ENCODE assay signal across 15 cellular contexts in genomic region chr14:102589761-102590290, GRCh38. TPM values are rescaled to one million over a fixed set of nuclear protein-coding genes. Genes with fewer than 3 reads are reported as not detected.
A peak's percentile ranks its signal among the peaks of the same experiment; 100 is the strongest.
DNase-seq lines count a peak whose midpoint lies in the region; ATAC-seq and TF ChIP-seq lines count a peak whose summit lies in the region.
"Had no signal": no experiment of that assay in that cellular context is flagged by ENCODE, and none has a peak within 500 bp of the region (broad histone marks: within the 10 kb centered on the region; RNA-seq: fewer than 3 reads in every experiment).

No MANE protein-coding gene starts in this region.

- peak overlapping the region; percentile 90 for H2BK5ac ChIP-seq in trophoblast cell (ENCODE audit: low read depth, low read length, poor library complexity)

- CTCF ChIA-PET in activated CD4-positive, alpha-beta T cell treated with anti-CD3 and anti-CD28 coated beads for 36 hours (lab: Charles Lee): no interaction called here

- H3K36me3 ChIP-seq in RWPE2 (ENCODE audit: low read depth) (peaks cover 5% of the 10 kb centered on the region), esophagus squamous epithelium (no peaks in the 10 kb centered on the region), trophoblast cell (ENCODE audit: control insufficient read depth in 1 of 2, insufficient read depth in 2 of 2, low read length in 2 of 2) (no peaks in the 10 kb centered on the region), prostate gland (no peaks in the 10 kb centered on the region)
- H3K36me3 ChIP-seq: breast epithelium had no signal

- peak overlapping the region; percentile 73 for H4K12ac ChIP-seq in trophoblast cell (ENCODE audit: low read depth, low read length)

- H3K79me2 ChIP-seq in trophoblast cell (ENCODE audit: control insufficient read depth, insufficient read depth, low read length, poor library complexity): peaks cover 28% of the 10 kb centered on the region

- peak overlapping the region; percentile 27 for H3K4me3 Mint-ChIP-seq in activated CD4-positive, alpha-beta T cell treated with anti-CD3 and anti-CD28 coated beads for 36 hours

- H3K23ac ChIP-seq in trophoblast cell (ENCODE audit: low read length): no peak overlapping the region

- H3K4me2 ChIP-seq in trophoblast cell (ENCODE audit: low read length): peak overlapping the region; percentile 75

- peak overlapping the region; percentile 92 for H4K91ac ChIP-seq in trophoblast cell (ENCODE audit: low read depth, low read length)

- H3K4me3 ChIP-seq in RWPE2 (ENCODE audit: severe bottlenecking) (no peak overlapping the region), esophagus squamous epithelium (no peak overlapping the region), trophoblast cell (ENCODE audit: low read depth, low read length) (peak overlapping the region; percentile 1), prostate gland (no peak overlapping the region)
- H3K4me3 ChIP-seq: skin epidermis had no signal

- peak overlapping the region; percentile 83 for H3K14ac ChIP-seq in trophoblast cell (ENCODE audit: low read length)

- H4K8ac ChIP-seq in trophoblast cell (ENCODE audit: low read depth, low read length): peak overlapping the region; percentile 78

- no peak overlapping the region for H3K27ac Mint-ChIP-seq in activated CD4-positive, alpha-beta T cell treated with anti-CD3 and anti-CD28 coated beads for 36 hours

- ATAC-seq in activated CD4-positive, alpha-beta T cell treated with anti-CD3 and anti-CD28 coated beads for 36 hours: no peak
- no peak for ATAC-seq in RWPE2 (ENCODE audit: low read depth)
- ATAC-seq: left ventricle myocardium superior had no signal

- peak overlapping the region; percentile 84 for H2BK12ac ChIP-seq in trophoblast cell (ENCODE audit: low read length)

- no peak overlapping the region for H3K9ac ChIP-seq in trophoblast cell (ENCODE audit: low read length)

- H3K36me3 Mint-ChIP-seq in activated CD4-positive, alpha-beta T cell treated with anti-CD3 and anti-CD28 coated beads for 36 hours (ENCODE audit: low read depth): peaks cover 9% of the 10 kb centered on the region

- H3K9me3 ChIP-seq in RWPE2 (ENCODE audit: severe bottlenecking) (no peaks in the 10 kb centered on the region), esophagus squamous epithelium (no peaks in the 10 kb centered on the region), trophoblast cell (ENCODE audit: insufficient read depth, low read depth, low read length) (no peaks in the 10 kb centered on the region), prostate gland (no peaks in the 10 kb centered on the region)
- H3K9me3 ChIP-seq: breast epithelium had no signal

- H3K27me3 Mint-ChIP-seq in activated CD4-positive, alpha-beta T cell treated with anti-CD3 and anti-CD28 coated beads for 36 hours: no peaks in the 10 kb centered on the region

- H3K4me1 Mint-ChIP-seq in activated CD4-positive, alpha-beta T cell treated with anti-CD3 and anti-CD28 coated beads for 36 hours: peaks cover 14% of the 10 kb centered on the region

- intact Hi-C loops in activated CD4-positive, alpha-beta T cell treated with anti-CD3 and anti-CD28 coated beads for 36 hours (cut with DNase I, micrococcal nuclease): loop anchor here (5.0 to 10.0 kb wide), 3 partner anchors 68 to 1125 kb away; partner anchors contain the start of genes XRCC3 (in 1 of the 2) and ZFYVE21 (in 1 of the 2)
- intact Hi-C loops in esophagus squamous epithelium (cut with DNase I): loop anchor here (5.0 kb wide), 1 partner anchor 68 kb away; no protein-coding TSS in a partner anchor
- intact Hi-C loops in prostate gland (cut with DNase I): loop anchor here (5.0 kb wide), 1 partner anchor 63 kb away; no protein-coding TSS in a partner anchor

- DNase-seq in activated CD4-positive, alpha-beta T cell treated with anti-CD3 and anti-CD28 coated beads for 36 hours: no peak
- no peak for DNase-seq in activated CD4-positive, alpha-beta T cell treated with anti-CD3 and anti-CD28 coated beads, Interleukin-2, amount 50 U/mL, for 1 hour
- DNase-seq in RWPE2 (ENCODE audit: low spot score): no peak
- no peak for DNase-seq in esophagus squamous epithelium (lab: John Stamatoyannopoulos, UW)
- peak; percentile 49 to 71 for DNase-seq in trophoblast cell
- DNase-seq in NCI-H446 (lab: John Stamatoyannopoulos, UW): no peak
- no peak for DNase-seq in prostate gland (ENCODE audit: low spot score)
- no peak for DNase-seq in activated gamma-delta T cell (lab: John Stamatoyannopoulos, UW)
- DNase-seq: activated T-cell treated with anti-CD3 and anti-CD28 coated beads, Interleukin-2, amount 50 U/mL, for 48 hours; NCI-H1417 treated with DMSO at 0.1 percent for 48 hours; NCI-H526 treated with DMSO at 0.1 percent for 48 hours; occipital lobe had no signal

- peak overlapping the region; percentile 81 for H3K18ac ChIP-seq in trophoblast cell (ENCODE audit: low read length)

- H3K4me1 ChIP-seq in RWPE2 (ENCODE audit: insufficient read depth, poor library complexity, severe bottlenecking) (peaks cover 24% of the 10 kb centered on the region), esophagus squamous epithelium (peaks cover 4 to 45% (median 9%) of the 10 kb centered on the region in 3 donors), trophoblast cell (ENCODE audit: control insufficient read depth in 1 of 2, insufficient read depth in 2 of 2, low read length in 2 of 2) (peaks cover 26 to 30% of the 10 kb centered on the region in 2 experiments), prostate gland (replicated peaks) (no peaks in the 10 kb centered on the region)

- peak overlapping the region; percentile 90 for H2AK5ac ChIP-seq in trophoblast cell (ENCODE audit: low read length)

- peak overlapping the region; percentile 66 for H2AFZ ChIP-seq in trophoblast cell (ENCODE audit: insufficient read depth, low read length, poor library complexity)

- H3K27ac ChIP-seq in RWPE2 (ENCODE audit: poor library complexity, severe bottlenecking) (peak overlapping the region; percentile 92), esophagus squamous epithelium (peak overlapping the region; percentile 96 to 100 (median 100)), trophoblast cell (ENCODE audit: low read depth, low read length) (peak overlapping the region; percentile 100), prostate gland (no peak overlapping the region)

- TF ChIP-seq POLR2A in esophagus squamous epithelium (IDR thresholded peaks at IDR 0.05) (no peak), prostate gland (IDR thresholded peaks at IDR 0.05) (no peak)

- H3K79me1 ChIP-seq in trophoblast cell (ENCODE audit: low read length): peaks cover 49% of the 10 kb centered on the region

- 72% methylated on average over 12 of the region's 12 CpGs for WGBS in esophagus squamous epithelium, 2 donors
- no CpG with 5 or more reads among the region's 12 CpGs for WGBS in trophoblast cell (ENCODE audit: extremely low coverage, insufficient coverage, insufficient read length)
- 61% methylated on average over 12 of the region's 12 CpGs for WGBS in prostate gland

- POLR2A ChIA-PET in activated CD4-positive, alpha-beta T cell treated with anti-CD3 and anti-CD28 coated beads for 36 hours (lab: Charles Lee): no interaction called here

- TF ChIP-seq CTCF in RWPE2 (IDR thresholded peaks at IDR 0.05; ENCODE audit: poor library complexity, severe bottlenecking): no peak
- TF ChIP-seq CTCF in esophagus squamous epithelium (IDR thresholded peaks at IDR 0.05): no peak
- TF ChIP-seq CTCF in prostate gland (IDR thresholded peaks at IDR 0.05): no peak

- H3K27me3 ChIP-seq in RWPE2 (ENCODE audit: insufficient read depth, poor library complexity, severe bottlenecking): no peaks in the 10 kb centered on the region
- H3K27me3 ChIP-seq in esophagus squamous epithelium: no peaks in the 10 kb centered on the region
- no peaks in the 10 kb centered on the region for H3K27me3 ChIP-seq in trophoblast cell (ENCODE audit: insufficient read depth, low read length)
- H3K27me3 ChIP-seq in prostate gland (replicated peaks; ENCODE audit: insufficient read depth): no peaks in the 10 kb centered on the region
- H3K27me3 ChIP-seq: breast epithelium had no signal

- H3K9me3 Mint-ChIP-seq in activated CD4-positive, alpha-beta T cell treated with anti-CD3 and anti-CD28 coated beads for 36 hours (ENCODE audit: low read depth): no peaks in the 10 kb centered on the region

- peak overlapping the region; percentile 82 for H3K4ac ChIP-seq in trophoblast cell (ENCODE audit: low read depth, low read length)

- peak overlapping the region; percentile 94 for H2BK120ac ChIP-seq in trophoblast cell (ENCODE audit: insufficient read depth, low read length, poor library complexity)

RNA-seq across cellular contexts. Expression of gene RCOR1, which starts 2.6 kb away (rescaled TPM):
- 10 to 100 TPM; 14.8 to 15.3 TPM for total RNA-seq in activated CD4-positive, alpha-beta T cell treated with anti-CD3 and anti-CD28 coated beads for 36 hours
- total RNA-seq in esophagus squamous epithelium: 10 to 100 TPM; 25.6 to 56.9 (median 35.2) TPM
- polyA plus RNA-seq in trophoblast cell (2013): 39.7 and 41.7 TPM in 2 replicates
- total RNA-seq in prostate gland: 10 to 100 TPM; 14.4 to 26.6 TPM

Comparison
In these comparisons a context has a peak if more than half of its experiments do, and no peak if none do; other contexts are left out.
1. DNase-seq: peak in trophoblast cell (2 of 2); none in activated CD4-positive, alpha-beta T cell treated with anti-CD3 and anti-CD28 coated beads for 36 hours (single experiment), activated CD4-positive, alpha-beta T cell treated with anti-CD3 and anti-CD28 coated beads, Interleukin-2, amount 50 U/mL, for 1 hour (single experiment), RWPE2 (single experiment), esophagus squamous epithelium (single experiment), NCI-H446 (0 of 2), prostate gland (single experiment) and activated gamma-delta T cell (single experiment).
2. H3K27ac ChIP-seq: peak in RWPE2 (single experiment), esophagus squamous epithelium (4 of 4) and trophoblast cell (single experiment); none in prostate gland (0 of 2).